12 cellular contexts compared by ENCODE assay signal in genomic region chr7:107939472-107940145, GRCh38. TPM values are rescaled to one million over a fixed set of nuclear protein-coding genes. Genes with fewer than 3 reads are reported as not detected.
A peak's percentile ranks its signal among the peaks of the same experiment; 100 is the strongest.
DNase-seq lines count a peak whose midpoint lies in the region; ATAC-seq and TF ChIP-seq lines count a peak whose summit lies in the region.
"Had no signal": no experiment of that assay in that cellular context is flagged by ENCODE, and none has a peak within 500 bp of the region (broad histone marks: within the 10 kb centered on the region; RNA-seq: fewer than 3 reads in every experiment).

No MANE protein-coding gene starts in this region.

- H2BK12ac ChIP-seq in neuronal stem cell (ENCODE audit: low read length): no peak overlapping the region

- in situ Hi-C loops in mammary epithelial cell (cut with MboI; ENCODE audit: low sequenced_read_pairs in 2 of 2): no loop called here

- no TSS peak for BruUV-seq in MCF 10A (replicated peaks; lab: Mats Ljungman, UMichigan)
- BruUV-seq in mammary epithelial cell (replicated peaks; lab: Mats Ljungman, UMichigan): no TSS peak
- no TSS peak for BruUV-seq in OCI-LY7 (replicated peaks; lab: Mats Ljungman, UMichigan)

- H4K20me1 ChIP-seq in mammary epithelial cell (ENCODE audit: insufficient read depth, low read length) (no peaks in the 10 kb centered on the region), OCI-LY7 (ENCODE audit: insufficient read depth, low read length) (no peaks in the 10 kb centered on the region)

- peak overlapping the region; percentile 42 for H3K27ac Mint-ChIP-seq in MCF 10A (ENCODE audit: low read depth, unreplicated experiment)
- H3K27ac Mint-ChIP-seq: naive thymus-derived CD8-positive, alpha-beta T cell had no signal

- intact Hi-C loops in MCF 10A (cut with micrococcal nuclease) (no loop called here), mammary epithelial cell (cut with micrococcal nuclease) (loop anchor here (10.0 kb wide), 1 partner anchor 165 kb away; no protein-coding TSS in a partner anchor), OCI-LY7 (cut with micrococcal nuclease; ENCODE audit: unreplicated experiment) (no loop called here)

- no peak overlapping the region for H4K91ac ChIP-seq in neuronal stem cell (ENCODE audit: low read depth, low read length, poor library complexity)

- peak overlapping the region; percentile 17 for H3K23ac ChIP-seq in neuronal stem cell (ENCODE audit: low read depth, low read length, poor library complexity)

- peaks cover 27% of the 10 kb centered on the region for H3K4me1 ChIP-seq in mammary epithelial cell (ENCODE audit: insufficient read depth, low read length)
- H3K4me1 ChIP-seq in neuronal stem cell (ENCODE audit: control insufficient read depth in 2 of 2, insufficient read depth in 1 of 2, low read depth in 1 of 2, low read length in 2 of 2): peaks cover 0 to 10% of the 10 kb centered on the region in 2 donors
- no peaks in the 10 kb centered on the region for H3K4me1 ChIP-seq in OCI-LY7 (ENCODE audit: insufficient read depth, low read length, poor library complexity, severe bottlenecking)
- H3K4me1 ChIP-seq: body of pancreas had no signal

- H3K79me2 ChIP-seq in mammary epithelial cell (ENCODE audit: insufficient read depth, low read length) (no peaks in the 10 kb centered on the region), OCI-LY7 (ENCODE audit: insufficient read depth, low read depth, low read length) (no peaks in the 10 kb centered on the region)

- TF ChIP-seq CTCF in MCF 10A (IDR thresholded peaks at IDR 0.05; ENCODE audit: unreplicated experiment) (no peak), mammary epithelial cell (conservative IDR thresholded peaks at IDR 0.05 in 1 of 2, IDR thresholded peaks at IDR 0.05 in 1 of 2; ENCODE audit: extremely low read depth in 1 of 2, insufficient read depth in 1 of 2, low read depth in 1 of 2, low read length in 2 of 2) (no peak), fibroblast of mammary gland (conservative IDR thresholded peaks at IDR 0.05; ENCODE audit: control insufficient read depth, insufficient read depth, low read depth, low read length) (no peak), OCI-LY7 (conservative IDR thresholded peaks at IDR 0.05; ENCODE audit: low read length) (no peak)

- H3K36me3 ChIP-seq in mammary epithelial cell (ENCODE audit: insufficient read depth, low read length) (peaks cover 54% of the 10 kb centered on the region), neuronal stem cell (replicated peaks in 1 of 2; ENCODE audit: control insufficient read depth in 2 of 2, insufficient read depth in 2 of 2, low read length in 2 of 2) (peaks cover 16 to 67% of the 10 kb centered on the region in 2 donors), OCI-LY7 (ENCODE audit: insufficient read depth, low read length) (no peaks in the 10 kb centered on the region)

- no peaks in the 10 kb centered on the region for H3K9me3 Mint-ChIP-seq in MCF 10A (ENCODE audit: unreplicated experiment)
- H3K9me3 Mint-ChIP-seq: naive thymus-derived CD8-positive, alpha-beta T cell had no signal

- peak; percentile 16 for DNase-seq in MCF 10A (ENCODE audit: unreplicated experiment)
- DNase-seq in mammary epithelial cell: no peak
- DNase-seq in fibroblast of mammary gland (ENCODE audit: low read depth): peak; percentile 94
- no peak for DNase-seq in neuronal stem cell (ENCODE audit: low spot score)
- DNase-seq in NCI-H1092 treated with DMSO at 0.1 percent for 48 hours (lab: John Stamatoyannopoulos, UW): no peak
- no peak for DNase-seq in OCI-LY7 (ENCODE audit: low spot score)
- DNase-seq in activated gamma-delta T cell (lab: John Stamatoyannopoulos, UW): no peak
- DNase-seq: naive thymus-derived CD8-positive, alpha-beta T cell; NCI-H2029; stimulated activated naive CD4-positive, alpha-beta T cell treated with Interleukin-2 at 50 U/mL for 16 hours had no signal

- no peak overlapping the region for H2BK5ac ChIP-seq in neuronal stem cell (ENCODE audit: low read length)

- H3K4me3 ChIP-seq in mammary epithelial cell (replicated peaks in 1 of 3; ENCODE audit: insufficient read depth in 1 of 3, low read depth in 2 of 3, low read length in 3 of 3) (no peak overlapping the region), fibroblast of mammary gland (ENCODE audit: control insufficient read depth, low read depth, low read length) (no peak overlapping the region), neuronal stem cell (ENCODE audit: low read length in 2 of 2) (no peak overlapping the region), OCI-LY7 (ENCODE audit: low read depth, low read length, poor library complexity, severe bottlenecking) (no peak overlapping the region)
- H3K4me3 ChIP-seq: body of pancreas had no signal

- no peaks in the 10 kb centered on the region for H3K27me3 Mint-ChIP-seq in MCF 10A (ENCODE audit: insufficient read depth, unreplicated experiment)
- H3K27me3 Mint-ChIP-seq: naive thymus-derived CD8-positive, alpha-beta T cell had no signal

- no peak overlapping the region for H3K4ac ChIP-seq in neuronal stem cell (ENCODE audit: low read length)

- 88% methylated on average over 7 of the region's 7 CpGs for WGBS in mammary epithelial cell (ENCODE audit: low coverage, missing lambda C conversion rate)
- WGBS in neuronal stem cell (ENCODE audit: extremely low coverage in 2 of 2, insufficient read length in 2 of 2, insufficient replicate concordance in 1 of 2), 2 donors: no CpG with 5 or more reads among the region's 7 CpGs

- H2BK120ac ChIP-seq in neuronal stem cell (ENCODE audit: low read depth, low read length): no peak overlapping the region

- H3K4me2 ChIP-seq in mammary epithelial cell (ENCODE audit: insufficient read depth, low read depth, low read length): no peak overlapping the region
- H3K4me2 ChIP-seq in neuronal stem cell (ENCODE audit: insufficient read depth, low read length, poor library complexity, severe bottlenecking): no peak overlapping the region
- no peak overlapping the region for H3K4me2 ChIP-seq in OCI-LY7 (ENCODE audit: low read length)

- H3K4me1 Mint-ChIP-seq in MCF 10A (ENCODE audit: insufficient read depth, unreplicated experiment): peaks cover 11% of the 10 kb centered on the region

- H3K36me3 Mint-ChIP-seq in MCF 10A (ENCODE audit: insufficient read depth, unreplicated experiment): no peaks in the 10 kb centered on the region

- POLR2A ChIA-PET in MCF 10A (lab: Yijun Ruan, JAX): interaction anchor here (1.4 to 2.5 kb wide), 5 partner anchors 9 to 33 kb away, joined by 3 to 9 read pairs (median 7); no protein-coding TSS in a partner anchor
- POLR2A ChIA-PET in OCI-LY7 (lab: Charles Lee): no interaction called here

- H3K4me3 Mint-ChIP-seq in MCF 10A (ENCODE audit: unreplicated experiment): no peak overlapping the region
- H3K4me3 Mint-ChIP-seq: naive thymus-derived CD8-positive, alpha-beta T cell had no signal

- no peak overlapping the region for H3K14ac ChIP-seq in neuronal stem cell (ENCODE audit: low read length)

- H3K9ac ChIP-seq in mammary epithelial cell (ENCODE audit: insufficient read depth, low read length) (no peak overlapping the region), neuronal stem cell (ENCODE audit: low read depth, low read length, poor library complexity) (no peak overlapping the region)

- no peak for ATAC-seq in HG03097 (IDR thresholded peaks at IDR 0.05; ENCODE audit: low FRiP score, unreplicated experiment)
- ATAC-seq: naive thymus-derived CD8-positive, alpha-beta T cell had no signal

- H2BK15ac ChIP-seq in neuronal stem cell (ENCODE audit: low read length): no peak overlapping the region

- no peaks in the 10 kb centered on the region for H3K27me3 ChIP-seq in mammary epithelial cell (ENCODE audit: insufficient read depth, low read length)
- H3K27me3 ChIP-seq in neuronal stem cell (ENCODE audit: control insufficient read depth in 3 of 3, insufficient read depth in 3 of 3, low read depth in 1 of 3, low read length in 3 of 3): no peaks in the 10 kb centered on the region
- H3K27me3 ChIP-seq: body of pancreas had no signal

- no peak overlapping the region for H2AK5ac ChIP-seq in neuronal stem cell (ENCODE audit: low read depth, low read length)

- no peaks in the 10 kb centered on the region for H3K9me3 ChIP-seq in mammary epithelial cell (replicated peaks; ENCODE audit: insufficient read depth, low read length)
- no peaks in the 10 kb centered on the region for H3K9me3 ChIP-seq in neuronal stem cell (replicated peaks in 1 of 2; ENCODE audit: control insufficient read depth in 2 of 2, insufficient read depth in 1 of 2, low read depth in 1 of 2, low read length in 2 of 2)
- H3K9me3 ChIP-seq in OCI-LY7 (ENCODE audit: low read length): no peaks in the 10 kb centered on the region
- H3K9me3 ChIP-seq: body of pancreas had no signal

- dilution Hi-C loops in mammary epithelial cell (cut with HindIII; ENCODE audit: low sequenced_read_pairs): no loop called here

- H2AFZ ChIP-seq in mammary epithelial cell (ENCODE audit: low read depth, low read length): no peak overlapping the region
- H2AFZ ChIP-seq in neuronal stem cell (ENCODE audit: low read length): no peak overlapping the region
- no peak overlapping the region for H2AFZ ChIP-seq in OCI-LY7 (ENCODE audit: low read length)

- no peaks in the 10 kb centered on the region for H3K9me2 ChIP-seq in OCI-LY7 (ENCODE audit: insufficient read depth, low read length)

- CTCF ChIA-PET in MCF 10A (lab: Yijun Ruan, JAX): interaction anchor here (0.8 to 1.4 kb wide), 2 partner anchors 42 to 206 kb away, joined by 3 to 5 read pairs; no protein-coding TSS in a partner anchor
- CTCF ChIA-PET in mammary epithelial cell (lab: Charles Lee; ENCODE audit: low non-redundant PET): interaction anchor here (0.7 kb wide), 1 partner anchor 77 kb away, joined by 5 read pairs; no protein-coding TSS in a partner anchor
- CTCF ChIA-PET in OCI-LY7 (lab: Charles Lee; ENCODE audit: unreplicated experiment): interaction anchor here (0.6 kb wide), 1 partner anchor 16 kb away, joined by 3 read pairs; no protein-coding TSS in a partner anchor

- H3K27ac ChIP-seq in mammary epithelial cell (ENCODE audit: insufficient read depth, low read depth, low read length) (no peak overlapping the region), neuronal stem cell (replicated peaks; ENCODE audit: low read length) (no peak overlapping the region), OCI-LY7 (ENCODE audit: low read depth, low read length, poor library complexity, severe bottlenecking) (no peak overlapping the region)

- peaks cover 2% of the 10 kb centered on the region for H3K79me1 ChIP-seq in neuronal stem cell (ENCODE audit: low read depth, low read length)

- H4K8ac ChIP-seq in neuronal stem cell (ENCODE audit: low read depth, low read length): no peak overlapping the region

- peak overlapping the region; percentile 14 for H3K18ac ChIP-seq in neuronal stem cell (ENCODE audit: low read length)

RNA-seq across cellular contexts. Expression of gene DLD, which starts 48.6 kb away (rescaled TPM):
- total RNA-seq in MCF 10A (2022) (83.0 and 85.7 TPM in 2 replicates), mammary epithelial cell (10 to 100 TPM; 52.7 to 89.8 TPM), OCI-LY7 (2022) (79.5 and 82.3 TPM in 2 replicates)
- polyA plus RNA-seq in mammary epithelial cell: 118 TPM
- 60.8 TPM for polyA minus RNA-seq in mammary epithelial cell
- polyA plus RNA-seq in neuronal stem cell (2013, experiment 1 of 2): 92.1 TPM
- polyA plus RNA-seq in neuronal stem cell (2013, experiment 2 of 2): 90.9 TPM
- total RNA-seq in OCI-LY7 (2014; rRNA removed; shearing (Covaris generic)): 43.8 and 48.4 TPM in 2 replicates

Comparison
In these comparisons a context has a peak if more than half of its experiments do, and no peak if none do; other contexts are left out.
1. DNase-seq: peak in MCF 10A (single experiment) and fibroblast of mammary gland (single experiment); none in mammary epithelial cell (single experiment), neuronal stem cell (single experiment), NCI-H1092 treated with DMSO at 0.1 percent for 48 hours (single experiment), OCI-LY7 (single experiment) and activated gamma-delta T cell (single experiment).